In the genomic region with DNA sequence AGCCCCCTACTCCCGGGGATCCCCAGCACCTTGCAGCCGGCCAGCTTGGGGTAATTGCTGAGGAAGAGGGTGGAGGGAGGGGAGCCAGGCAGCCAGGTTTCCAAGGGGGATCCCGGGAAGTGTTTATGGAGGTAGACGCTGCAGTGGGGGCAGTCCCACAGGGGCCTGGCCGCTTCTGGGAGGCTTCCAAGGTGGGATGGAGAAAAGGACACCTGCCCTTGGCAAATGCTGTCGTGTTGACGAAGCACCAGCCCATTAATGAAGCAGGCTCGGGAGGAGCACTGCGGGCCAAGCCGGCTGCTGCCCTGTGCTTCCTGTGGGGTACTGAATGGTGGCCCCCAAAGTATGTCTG, we compare ENCODE assay signal across 12 cellular contexts.
DNase-seq lines count a peak whose midpoint lies in the region; TF ChIP-seq lines count a peak whose summit lies in the region.
"Had no signal": no experiment of that assay in that cellular context is flagged by ENCODE, and none has a peak within 500 bp of the region (broad histone marks: within the 10 kb centered on the region; RNA-seq: fewer than 3 reads in every experiment).

No MANE protein-coding gene starts in this region.

- H3K36me3 ChIP-seq in BLaER1 (no peaks in the 10 kb centered on the region), sigmoid colon (no peaks in the 10 kb centered on the region)
- H3K36me3 ChIP-seq: left lung had no signal

- H3K27ac ChIP-seq in BLaER1: no peak overlapping the region
- H3K27ac ChIP-seq in dorsolateral prefrontal cortex: peak overlapping the region in 55 of 59 donors; percentile 14 to 88 (median 76)
- H3K27ac ChIP-seq in sigmoid colon: peak overlapping the region; percentile 69 to 85 (median 80)

- H3K9me3 ChIP-seq in BLaER1 (peaks cover 13% of the 10 kb centered on the region), sigmoid colon (no peaks in the 10 kb centered on the region)
- H3K9me3 ChIP-seq: left lung had no signal

- H3K4me1 ChIP-seq in BLaER1 (peaks cover 30% of the 10 kb centered on the region), sigmoid colon (peaks cover 0 to 59% (median 45%) of the 10 kb centered on the region in 4 donors)

- WGBS in sigmoid colon, 2 donors: 48 to 69% methylated on average over 10 of the region's 10 CpGs

- H3K27me3 ChIP-seq in BLaER1 (peaks cover 38% of the 10 kb centered on the region), dorsolateral prefrontal cortex (no peaks in the 10 kb centered on the region), sigmoid colon (no peaks in the 10 kb centered on the region)

- peak overlapping the region; percentile 78; the same call in 1 of the 2 replicates for H3K4me2 ChIP-seq in BLaER1

- H3K4me3 ChIP-seq in BLaER1 (no peak overlapping the region), dorsolateral prefrontal cortex (peak overlapping the region in 24 of 59 donors; percentile 7 to 50 (median 38)), sigmoid colon (peak overlapping the region in 1 of 4 donors; percentile 44)

- TF ChIP-seq POLR2A in sigmoid colon (IDR thresholded peaks at IDR 0.05): no peak

- DNase-seq in NCI-H69 (lab: John Stamatoyannopoulos, UW) (peak; percentile 70), dorsolateral prefrontal cortex (no peak), sigmoid colon (no peak), AML-193 (lab: John Stamatoyannopoulos, UW) (no peak), T-helper 1 cell (no peak), NCI-H82 treated with DMSO at 0.1 percent for 48 hours (lab: John Stamatoyannopoulos, UW; ENCODE audit: unreplicated experiment) (no peak)
- no peak for DNase-seq in activated CD4-positive, alpha-beta T cell treated with anti-CD3 and anti-CD28 coated beads for 1 hour
- DNase-seq: activated CD8-positive, alpha-beta memory T cell treated with anti-CD3 and anti-CD28 coated beads, Interleukin-2, amount 10 ng/mL, durations not matched to agents 7 days and 5 days; activated naive CD4-positive, alpha-beta T cell; central memory CD4-positive, alpha-beta T cell; left lung had no signal

- no peak overlapping the region for H3K9ac ChIP-seq in BLaER1

- no peak for TF ChIP-seq EP300 in sigmoid colon (IDR thresholded peaks at IDR 0.05)

- intact Hi-C loops in dorsolateral prefrontal cortex (cut with DNase I) (no loop called here), sigmoid colon (cut with DNase I) (no loop called here)

- H4K20me1 ChIP-seq in BLaER1: peaks cover 9% of the 10 kb centered on the region; the same call in 1 of the 2 replicates

- no peak for TF ChIP-seq CTCF in dorsolateral prefrontal cortex (IDR thresholded peaks at IDR 0.05 in 54 of 56, conservative IDR thresholded peaks at IDR 0.05 in 2 of 56; ENCODE audit: low read depth in 1 of 56, partially characterized antibody in 56 of 56)
- TF ChIP-seq CTCF in sigmoid colon (IDR thresholded peaks at IDR 0.05): no peak
